Comparison of ENCODE assay signal across 15 cellular contexts in the genomic region with DNA sequence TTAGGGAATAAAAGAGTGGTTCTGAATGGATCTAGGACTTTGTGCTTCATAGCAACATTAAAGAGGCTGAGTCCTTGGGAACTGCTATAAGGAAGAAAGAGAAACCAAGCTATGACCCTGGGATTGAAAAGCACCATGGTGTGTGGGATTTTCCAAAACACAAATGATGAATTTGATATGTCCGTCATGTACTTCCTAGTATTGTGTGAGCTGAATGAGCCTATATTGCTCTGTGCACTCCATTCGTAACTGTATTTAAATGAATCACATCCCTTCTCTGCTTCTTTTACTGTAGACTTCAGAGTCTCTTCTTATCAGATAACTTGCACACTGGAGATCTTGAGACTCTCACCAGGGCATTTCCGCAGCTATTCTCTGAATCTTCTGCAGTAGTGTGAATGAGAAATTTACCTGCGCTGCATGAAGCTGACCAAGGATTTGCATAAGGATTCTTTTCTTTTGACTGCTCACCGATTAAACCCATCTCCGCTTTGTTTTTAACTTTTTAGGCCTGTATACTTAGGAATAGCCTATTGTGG. TPM values are rescaled to one million over a fixed set of nuclear protein-coding genes. Genes with fewer than 3 reads are reported as not detected.
DNase-seq lines count a peak whose midpoint lies in the region; ATAC-seq and TF ChIP-seq lines count a peak whose summit lies in the region.
"Had no signal": no experiment of that assay in that cellular context is flagged by ENCODE, and none has a peak within 500 bp of the region (broad histone marks: within the 10 kb centered on the region; RNA-seq: fewer than 3 reads in every experiment).

No MANE protein-coding gene starts in this region.

- TF ChIP-seq CTCF in osteocyte (IDR thresholded peaks at IDR 0.05): no peak

- H3K9me3 Mint-ChIP-seq in osteocyte (ENCODE audit: unreplicated experiment): peaks cover 4% of the 10 kb centered on the region
- H3K9me3 Mint-ChIP-seq: CD4-positive, alpha-beta T cell had no signal

- H3K27ac Mint-ChIP-seq in osteocyte (ENCODE audit: unreplicated experiment): no peak overlapping the region
- H3K27ac Mint-ChIP-seq: CD4-positive, alpha-beta T cell; IgD-negative memory B cell had no signal

- DNase-seq in NCI-H526 treated with DMSO at 0.1 percent for 48 hours (lab: John Stamatoyannopoulos, UW) (peak; percentile 23), dermis microvascular lymphatic vessel endothelial cell (ENCODE audit: low read depth in 2 of 2) (peak; percentile 68 to 92), lung microvascular endothelial cell (ENCODE audit: low read depth in 2 of 2) (peak; percentile 83 to 95), osteocyte (ENCODE audit: extremely low spot score, unreplicated experiment) (no peak), cardiac septum (ENCODE audit: low spot score) (no peak)
- DNase-seq: AML-193; Caco-2; CD4-positive, alpha-beta T cell; KBM-7 had no signal

- H3K27me3 Mint-ChIP-seq in osteocyte (ENCODE audit: unreplicated experiment): no peaks in the 10 kb centered on the region
- H3K27me3 Mint-ChIP-seq: IgD-negative memory B cell had no signal

- H3K4me1 Mint-ChIP-seq in osteocyte (ENCODE audit: unreplicated experiment): no peaks in the 10 kb centered on the region
- H3K4me1 Mint-ChIP-seq: IgD-negative memory B cell had no signal

- intact Hi-C loops in cardiac septum (cut with DNase I): no loop called here

- H3K4me3 Mint-ChIP-seq in osteocyte (ENCODE audit: unreplicated experiment): no peak overlapping the region
- H3K4me3 Mint-ChIP-seq: CD4-positive, alpha-beta T cell; IgD-negative memory B cell had no signal

- ATAC-seq in HG02642 (IDR thresholded peaks at IDR 0.05; ENCODE audit: poor library complexity, unreplicated experiment): no peak
- ATAC-seq in HG03460 (IDR thresholded peaks at IDR 0.05; ENCODE audit: unreplicated experiment): no peak
- ATAC-seq: A549, HepG2 had no signal

- no peaks in the 10 kb centered on the region for H3K36me3 Mint-ChIP-seq in osteocyte (ENCODE audit: unreplicated experiment)
- H3K36me3 Mint-ChIP-seq: IgD-negative memory B cell had no signal

RNA-seq across cellular contexts. Expression of gene OR10J4, which starts 23.1 kb away (rescaled TPM):
- not detected in 2 replicates for total RNA-seq in dermis microvascular lymphatic vessel endothelial cell
- not detected in 2 replicates for total RNA-seq in lung microvascular endothelial cell
- not detected in 2 replicates for total RNA-seq in osteocyte
- total RNA-seq in cardiac septum: not detected
- total RNA-seq: Caco-2; CD4-positive, alpha-beta T cell; H1; HepG2 had no signal

RNA-seq across cellular contexts. Expression of gene OR10J1, which starts 30.6 kb away (rescaled TPM):
- total RNA-seq in dermis microvascular lymphatic vessel endothelial cell (not detected in 2 replicates), lung microvascular endothelial cell (not detected in 2 replicates), osteocyte (not detected in 2 replicates), cardiac septum (not detected)
- total RNA-seq: Caco-2; CD4-positive, alpha-beta T cell; H1; HepG2 had no signal

Comparison
In these comparisons a context has a peak if more than half of its experiments do, and no peak if none do; other contexts are left out.
1. DNase-seq: peak in NCI-H526 treated with DMSO at 0.1 percent for 48 hours (single experiment), dermis microvascular lymphatic vessel endothelial cell (2 of 2) and lung microvascular endothelial cell (2 of 2); none in osteocyte (single experiment) and cardiac septum (single experiment).